11 cellular contexts compared by ENCODE assay signal in the genomic region with DNA sequence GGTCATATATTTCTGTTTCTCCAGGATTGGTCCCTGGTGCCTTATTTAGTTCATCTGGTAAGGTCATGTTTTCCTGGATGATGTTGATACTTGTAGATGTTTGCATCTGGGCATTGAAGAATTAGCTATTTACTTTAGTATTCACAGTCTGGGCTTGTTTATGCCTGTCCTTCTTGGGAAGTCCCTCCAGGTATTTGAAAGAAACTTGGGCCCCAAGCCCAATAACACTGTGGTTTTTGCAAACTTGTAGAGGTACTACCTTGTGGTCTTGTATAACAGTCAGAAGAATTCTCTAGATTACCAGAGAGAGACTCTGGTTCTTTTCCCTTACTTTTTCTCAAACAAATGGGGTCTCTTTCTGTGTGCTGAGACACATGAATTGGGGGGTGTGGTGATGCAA.
A peak's percentile ranks its signal among the peaks of the same experiment; 100 is the strongest.
DNase-seq lines count a peak whose midpoint lies in the region; ATAC-seq and TF ChIP-seq lines count a peak whose summit lies in the region.
"Had no signal": no experiment of that assay in that cellular context is flagged by ENCODE, and none has a peak within 500 bp of the region (broad histone marks: within the 10 kb centered on the region; RNA-seq: fewer than 3 reads in every experiment).

No MANE protein-coding gene starts in this region.

- peaks cover 0 to 4% (median 3%) of the 10 kb centered on the region in 3 donors for H3K9me3 ChIP-seq in tibial artery
- H3K9me3 ChIP-seq: uterus had no signal

- no peaks in the 10 kb centered on the region for H3K4me1 ChIP-seq in tibial artery
- H3K4me1 ChIP-seq: uterus had no signal

- H3K9me3 Mint-ChIP-seq in effector memory CD8-positive, alpha-beta T cell = peaks cover 2 to 7% of the 10 kb centered on the region in 2 donors
- H3K9me3 Mint-ChIP-seq in WTC11 = peaks cover 66% of the 10 kb centered on the region

- peak overlapping the region; percentile 83 to 91 for H3K27ac Mint-ChIP-seq in effector memory CD8-positive, alpha-beta T cell
- no peak overlapping the region for H3K27ac Mint-ChIP-seq in WTC11
- H3K27ac Mint-ChIP-seq: nephron progenitor cell had no signal

- H3K27me3 Mint-ChIP-seq in effector memory CD8-positive, alpha-beta T cell = no peaks in the 10 kb centered on the region
- H3K27me3 Mint-ChIP-seq in WTC11 (ENCODE audit: low read depth) = no peaks in the 10 kb centered on the region

- POLR2A ChIA-PET in WTC11 (lab: Charles Lee) = no interaction called here

- DNase-seq in effector memory CD8-positive, alpha-beta T cell = no peak
- no peak for DNase-seq in tibial artery
- no peak for DNase-seq in NCI-H748 (lab: John Stamatoyannopoulos, UW; ENCODE audit: unreplicated experiment)
- no peak for DNase-seq in NCI-H1417 treated with DMSO at 0.1 percent for 48 hours (lab: John Stamatoyannopoulos, UW)
- DNase-seq in WTC11 (ENCODE audit: low spot score) = no peak
- DNase-seq: dorsolateral prefrontal cortex, nephron progenitor cell, uterus had no signal

- peak overlapping the region in 1 of 2 donors; percentile 5 for H3K4me3 Mint-ChIP-seq in effector memory CD8-positive, alpha-beta T cell
- H3K4me3 Mint-ChIP-seq in WTC11 = no peak overlapping the region
- H3K4me3 Mint-ChIP-seq: nephron progenitor cell had no signal

- H3K27me3 ChIP-seq in tibial artery = no peaks in the 10 kb centered on the region
- H3K27me3 ChIP-seq: dorsolateral prefrontal cortex, uterus had no signal

- CTCF ChIA-PET in WTC11 (lab: Charles Lee) = no interaction called here

- no peak for TF ChIP-seq CTCF in tibial artery (IDR thresholded peaks at IDR 0.05)
- TF ChIP-seq CTCF in WTC11 (IDR thresholded peaks at IDR 0.05) = no peak

- no peak overlapping the region for H3K27ac ChIP-seq in tibial artery
- H3K27ac ChIP-seq: dorsolateral prefrontal cortex, uterus had no signal

- peaks cover 24% of the 10 kb centered on the region in 2 donors for H3K4me1 Mint-ChIP-seq in effector memory CD8-positive, alpha-beta T cell (ENCODE audit: low read depth in 2 of 2)
- peaks cover 4% of the 10 kb centered on the region; the same call in 1 of the 2 replicates for H3K4me1 Mint-ChIP-seq in WTC11
- H3K4me1 Mint-ChIP-seq: nephron progenitor cell had no signal

- no peaks in the 10 kb centered on the region for H3K36me3 Mint-ChIP-seq in effector memory CD8-positive, alpha-beta T cell (ENCODE audit: insufficient read depth)
- H3K36me3 Mint-ChIP-seq in WTC11 = peaks cover 28% of the 10 kb centered on the region

- intact Hi-C loops in tibial artery (cut with DNase I; ENCODE audit: low total_unique reads) = no loop called here

- no peak overlapping the region for H3K4me3 ChIP-seq in tibial artery
- H3K4me3 ChIP-seq: dorsolateral prefrontal cortex, uterus had no signal

- peak; percentile 91 for ATAC-seq in GM18858 (IDR thresholded peaks at IDR 0.05; ENCODE audit: unreplicated experiment)
- ATAC-seq in GM21515 (IDR thresholded peaks at IDR 0.05; ENCODE audit: unreplicated experiment) = peak; percentile 83
- ATAC-seq in HG03139 (IDR thresholded peaks at IDR 0.05; ENCODE audit: unreplicated experiment) = peak; percentile 51
- ATAC-seq in effector memory CD8-positive, alpha-beta T cell (replicated peaks) = peak; percentile 89
- no peak for ATAC-seq in WTC11

- no peaks in the 10 kb centered on the region for H3K36me3 ChIP-seq in tibial artery
- H3K36me3 ChIP-seq: uterus had no signal

TF ChIP-seq in WTC11, 78 proteins besides CTCF, POLR2A, EP300 and RAD21:
- TF ChIP-seq EMX1 (CRISPR knock-in tag; IDR thresholded peaks at IDR 0.05) (no peak), CREM (CRISPR knock-in tag; IDR thresholded peaks at IDR 0.05) (no peak)
TF ChIP-seq in WTC11: peak in this region for 0.
